In the genomic region with DNA sequence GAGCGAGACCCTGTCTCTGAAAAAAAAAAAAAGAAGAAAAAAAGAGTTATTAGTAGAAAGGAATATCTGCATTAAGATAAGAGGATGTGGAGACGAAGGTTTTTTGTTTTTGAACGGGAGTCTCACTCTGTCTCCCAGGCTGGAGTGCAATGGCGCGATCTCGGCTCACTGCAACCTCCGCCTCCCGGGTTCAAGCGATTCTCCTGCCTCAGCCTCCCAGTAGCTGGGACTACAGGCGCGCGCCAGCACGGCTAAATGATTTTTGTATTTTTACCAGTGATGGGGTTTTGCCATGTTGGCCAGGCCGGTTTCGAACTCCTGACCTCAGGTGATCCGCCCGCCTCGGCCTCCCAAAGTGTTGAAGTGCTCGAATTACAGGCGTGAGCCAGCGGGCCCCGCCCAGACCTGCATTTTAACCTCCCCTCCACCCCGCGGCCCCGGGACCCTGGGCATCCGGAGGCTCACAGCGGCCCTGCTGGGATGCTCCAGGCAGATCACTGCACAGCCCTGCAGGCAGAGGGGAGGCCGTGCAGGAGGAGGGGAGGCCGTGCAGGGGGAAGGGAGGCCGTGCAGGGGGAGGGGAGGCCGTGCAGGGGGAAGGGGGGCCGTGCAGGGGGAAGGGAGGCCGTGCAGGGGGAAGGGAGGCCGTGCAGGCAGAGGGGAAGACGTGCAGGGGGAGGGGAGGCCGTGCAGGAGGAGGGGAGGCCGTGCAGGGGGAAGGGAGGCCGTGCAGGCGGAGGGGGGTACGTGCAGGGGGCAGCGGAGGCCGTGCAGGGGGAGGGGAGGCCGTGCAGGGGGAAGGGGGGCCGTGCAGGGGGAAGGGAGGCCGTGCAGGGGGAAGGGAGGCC, we compare ENCODE assay signal across 8 cellular contexts. TPM values are rescaled to one million over a fixed set of nuclear protein-coding genes. Genes with fewer than 3 reads are reported as not detected.
DNase-seq lines count a peak whose midpoint lies in the region; ATAC-seq, FAIRE-seq and TF ChIP-seq lines count a peak whose summit lies in the region.
"Not testable (repeated sequence)": the region's sequence is repeated elsewhere in the genome, so short reads cannot be mapped to it uniquely, and the experiment has no call there.

No MANE protein-coding gene starts in this region.

- H3K4me2 ChIP-seq in A549, result peak overlapping the region; percentile 80
- not testable (repeated sequence) for H3K4me2 ChIP-seq in H9 (ENCODE audit: insufficient read depth, insufficient read length, low read length)
- peak overlapping the region; percentile 62 for H3K4me2 ChIP-seq in OCI-LY3 (ENCODE audit: low read length)

- DNase-seq in A549 (ENCODE audit: low read depth in 1 of 2, low spot score in 1 of 2) (peak; percentile 54 to 90), H9 (peak; percentile 78), Right ventricle myocardium superior (peak; percentile 31)
- peak; percentile 15 for DNase-seq in activated CD4-positive, alpha-beta T cell treated with anti-CD3 and anti-CD28 coated beads for 48 hours
- not testable (repeated sequence) for DNase-seq in activated naive CD8-positive, alpha-beta T cell treated with anti-CD3 and anti-CD28 coated beads, Interleukin-2, amount 10 ng/mL, durations not matched to agents 7 days and 5 days; mesothelial cell of epicardium (ENCODE audit: low spot score in 2 of 2, unreplicated experiment in 2 of 2); progenitor cell of endocrine pancreas (ENCODE audit: low spot score, unreplicated experiment)

- peak in 1 of 2 experiments; percentile 16; a peak in 1 of 5 replicates for TF ChIP-seq RAD21 in A549 (conservative IDR thresholded peaks at IDR 0.05 in 1 of 2, IDR thresholded peaks at IDR 0.05 in 1 of 2)

- H3K9ac ChIP-seq in H9 (ENCODE audit: extremely low read depth, insufficient read length, low read length), result not testable (repeated sequence)
- peak overlapping the region; percentile 48; the same call in 1 of the 2 replicates for H3K9ac ChIP-seq in OCI-LY3 (ENCODE audit: low read length)

- H4K91ac ChIP-seq in H9 (ENCODE audit: insufficient read length, low read depth, low read length), result not testable (repeated sequence)

- not testable (repeated sequence) for H2BK20ac ChIP-seq in H9 (ENCODE audit: low read depth, low read length, poor library complexity, severe bottlenecking)

- H3K9me3 ChIP-seq in A549; H9 (ENCODE audit: control insufficient read depth, low read depth, low read length); OCI-LY3 (ENCODE audit: insufficient read depth, low read length): not testable (repeated sequence)

- H3K4me1 ChIP-seq in A549 (peaks cover 23% of the 10 kb centered on the region), OCI-LY3 (ENCODE audit: low read length) (peaks cover 28% of the 10 kb centered on the region)
- not testable (repeated sequence) for H3K4me1 ChIP-seq in H9 (ENCODE audit: insufficient read depth, low read length)

- ATAC-seq in A549, result peak; percentile 37 to 45; a peak in 5 of 6 replicates
- ATAC-seq in activated naive CD8-positive, alpha-beta T cell treated with anti-CD3 and anti-CD28 coated beads, Interleukin-2, amount 10 ng/mL, durations not matched to agents 7 days and 5 days (ENCODE audit: low read depth); Right ventricle myocardium superior (ENCODE audit: poor library complexity): not testable (repeated sequence)

- peak overlapping the region in 2 of 3 experiments; percentile 60 to 91; a peak in 3 of 7 replicates for H3K27ac Mint-ChIP-seq in H9
- H3K27ac Mint-ChIP-seq in activated naive CD8-positive, alpha-beta T cell treated with anti-CD3 and anti-CD28 coated beads, Interleukin-2, amount 10 ng/mL, durations not matched to agents 7 days and 5 days, result peak overlapping the region; percentile 81
- not testable (repeated sequence) for H3K27ac Mint-ChIP-seq in mesothelial cell of epicardium
- peak overlapping the region; percentile 74 for H3K27ac Mint-ChIP-seq in progenitor cell of endocrine pancreas

- not testable (repeated sequence) for H4K20me1 ChIP-seq in H9 (ENCODE audit: control insufficient read depth, insufficient read depth, insufficient read length); OCI-LY3 (ENCODE audit: insufficient read depth, low read length)

- H3K56ac ChIP-seq in H9 (ENCODE audit: insufficient read length, low read depth, low read length), result not testable (repeated sequence)

- 23% methylated on average over 22 of the region's 45 CpGs for WGBS in A549 (ENCODE audit: missing lambda C conversion rate)
- 100% methylated on average over 1 of the region's 45 CpGs for WGBS in H9 (ENCODE audit: extremely low coverage, insufficient read length, low lambda C conversion rate)

- H4K8ac ChIP-seq in H9 (replicated peaks; ENCODE audit: insufficient read length, low read depth, low read length), result not testable (repeated sequence)

- not testable (repeated sequence) for TF ChIP-seq POLR2A in A549 (IDR thresholded peaks at IDR 0.05; ENCODE audit: low read length)

- H3K4me3 ChIP-seq in A549, result peak overlapping the region; percentile 47
- H3K4me3 ChIP-seq in OCI-LY3 (ENCODE audit: low read length), result peak overlapping the region; percentile 75

- not testable (repeated sequence) for TF ChIP-seq EP300 in A549 (IDR thresholded peaks at IDR 0.05)

- H3K79me2 ChIP-seq in H9 (ENCODE audit: insufficient read depth, low read length), result not testable (repeated sequence)
- peaks cover 28% of the 10 kb centered on the region for H3K79me2 ChIP-seq in OCI-LY3 (ENCODE audit: low read length)

- not testable (repeated sequence) for H2BK12ac ChIP-seq in H9 (ENCODE audit: insufficient read length, low read depth, low read length)

- H3K4ac ChIP-seq in H9 (ENCODE audit: low read depth, low read length), result not testable (repeated sequence)

- not testable (repeated sequence) for H3K14ac ChIP-seq in H9 (ENCODE audit: insufficient read depth, low read length)

- POLR2A ChIA-PET in A549 (lab: Yijun Ruan, JAX); activated naive CD8-positive, alpha-beta T cell treated with anti-CD3 and anti-CD28 coated beads, Interleukin-2, amount 10 ng/mL, durations not matched to agents 7 days and 5 days (lab: Charles Lee): not testable (repeated sequence)

- H3K18ac ChIP-seq in H9 (ENCODE audit: insufficient read length, low read depth, low read length), result not testable (repeated sequence)

- not testable (repeated sequence) for H3K27me3 Mint-ChIP-seq in H9 (ENCODE audit: low read depth); activated naive CD8-positive, alpha-beta T cell treated with anti-CD3 and anti-CD28 coated beads, Interleukin-2, amount 10 ng/mL, durations not matched to agents 7 days and 5 days; progenitor cell of endocrine pancreas
- H3K27me3 Mint-ChIP-seq in mesothelial cell of epicardium (ENCODE audit: low read depth), result peaks cover 23% of the 10 kb centered on the region

- H2BK5ac ChIP-seq in H9 (ENCODE audit: insufficient read length, low read length), result not testable (repeated sequence)

- H2BK120ac ChIP-seq in H9 (ENCODE audit: low read depth, low read length, poor library complexity, severe bottlenecking), result not testable (repeated sequence)

- H3K79me1 ChIP-seq in H9 (ENCODE audit: insufficient read depth, low read depth, low read length, poor library complexity, severe bottlenecking), result not testable (repeated sequence)

- H2BK15ac ChIP-seq in H9 (ENCODE audit: low read depth, low read length), result not testable (repeated sequence)

- H2AFZ ChIP-seq in H9 (ENCODE audit: low read length); OCI-LY3 (ENCODE audit: low read depth, low read length): not testable (repeated sequence)

- peaks cover 17% of the 10 kb centered on the region for H3K23me2 ChIP-seq in H9 (ENCODE audit: insufficient read length, low read depth, low read length, poor library complexity, severe bottlenecking)

- H3K4me1 Mint-ChIP-seq in H9, result peaks cover 18 to 32% of the 10 kb centered on the region in 2 experiments
- peaks cover 20% of the 10 kb centered on the region for H3K4me1 Mint-ChIP-seq in activated naive CD8-positive, alpha-beta T cell treated with anti-CD3 and anti-CD28 coated beads, Interleukin-2, amount 10 ng/mL, durations not matched to agents 7 days and 5 days
- peaks cover 26% of the 10 kb centered on the region for H3K4me1 Mint-ChIP-seq in mesothelial cell of epicardium
- H3K4me1 Mint-ChIP-seq in progenitor cell of endocrine pancreas (ENCODE audit: low read depth), result peaks cover 15% of the 10 kb centered on the region

- H3K4me3 Mint-ChIP-seq in H9 (peak overlapping the region; percentile 22 to 62), mesothelial cell of epicardium (peak overlapping the region; percentile 50), progenitor cell of endocrine pancreas (ENCODE audit: low read depth) (peak overlapping the region; percentile 44)
- peak overlapping the region; percentile 82 for H3K4me3 Mint-ChIP-seq in activated naive CD8-positive, alpha-beta T cell treated with anti-CD3 and anti-CD28 coated beads, Interleukin-2, amount 10 ng/mL, durations not matched to agents 7 days and 5 days

- not testable (repeated sequence) for H2AK5ac ChIP-seq in H9 (ENCODE audit: insufficient read length, low read length)

- not testable (repeated sequence) for H3K23ac ChIP-seq in H9 (ENCODE audit: insufficient read length, low read depth, low read length)

- TF ChIP-seq CTCF in A549 (IDR thresholded peaks at IDR 0.05); H9 (conservative IDR thresholded peaks at IDR 0.05); OCI-LY3 (IDR thresholded peaks at IDR 0.05; ENCODE audit: low read depth, low read length); mesothelial cell of epicardium (IDR thresholded peaks at IDR 0.05; ENCODE audit: unreplicated experiment); progenitor cell of endocrine pancreas (IDR thresholded peaks at IDR 0.05; ENCODE audit: unreplicated experiment): not testable (repeated sequence)

- FAIRE-seq in A549 (lab: Jason Lieb, UNC), result not testable (repeated sequence)

- H3K9me3 Mint-ChIP-seq in H9; activated naive CD8-positive, alpha-beta T cell treated with anti-CD3 and anti-CD28 coated beads, Interleukin-2, amount 10 ng/mL, durations not matched to agents 7 days and 5 days; mesothelial cell of epicardium; progenitor cell of endocrine pancreas (ENCODE audit: low read depth): not testable (repeated sequence)

- H3K27ac ChIP-seq in A549, result peak overlapping the region; percentile 86 to 88
- not testable (repeated sequence) for H3K27ac ChIP-seq in H9 (ENCODE audit: insufficient read length, low read depth, low read length)
- H3K27ac ChIP-seq in OCI-LY3 (ENCODE audit: low read length), result peak overlapping the region; percentile 66

- H3K27me3 ChIP-seq in H9 (ENCODE audit: insufficient read depth, low read length); OCI-LY3 (ENCODE audit: low read depth, low read length): not testable (repeated sequence)

- CTCF ChIA-PET in A549 (lab: Yijun Ruan, JAX), result not testable (repeated sequence)

- not testable (repeated sequence) for H3T11ph ChIP-seq in H9 (ENCODE audit: low read length)

- intact Hi-C loops in Right ventricle myocardium superior (cut with DNase I), result not testable (repeated sequence)

- peaks cover 24 to 31% (median 28%) of the 10 kb centered on the region in 3 experiments for H3K36me3 Mint-ChIP-seq in H9 (ENCODE audit: insufficient read depth in 1 of 3, low read depth in 3 of 3)
- peaks cover 14% of the 10 kb centered on the region for H3K36me3 Mint-ChIP-seq in activated naive CD8-positive, alpha-beta T cell treated with anti-CD3 and anti-CD28 coated beads, Interleukin-2, amount 10 ng/mL, durations not matched to agents 7 days and 5 days
- not testable (repeated sequence) for H3K36me3 Mint-ChIP-seq in mesothelial cell of epicardium; progenitor cell of endocrine pancreas (ENCODE audit: insufficient read depth)

- not testable (repeated sequence) for H4K5ac ChIP-seq in H9 (ENCODE audit: insufficient read length, low read depth, low read length)

- H3K36me3 ChIP-seq in OCI-LY3 (replicated peaks; ENCODE audit: low read depth, low read length), result peaks cover 10% of the 10 kb centered on the region

RNA-seq across cellular contexts. Expression of a gene that starts 1.2 kb away (rescaled TPM):
- 67.9 and 87.0 TPM in 2 replicates for polyA plus RNA-seq in A549 (2011; rRNA removed)
- 80.7 and 97.7 TPM in 2 replicates for polyA plus RNA-seq in A549 (2012; cell fraction: cytosol; rRNA removed)
- 200 and 211 TPM in 2 replicates for polyA plus RNA-seq in A549 (2012; cell fraction: nucleus; rRNA removed)
- 60.7 to 70.3 TPM (median 64.6 TPM) in 3 replicates for polyA plus RNA-seq in A549 (2017; fragmentation: RNase III; extraction: RNeasy Plus Mini Kit Qiagen cat#74134 plus additional on column Dnase treatment)
- 101 and 220 TPM in 2 replicates for polyA minus RNA-seq in A549 (2011; rRNA and poly(A)+ RNA removed)
- 96.5 and 96.9 TPM in 2 replicates for total RNA-seq in H9 (2021)
- 10 to 100 TPM; 57.3 to 61.2 TPM for total RNA-seq in activated naive CD8-positive, alpha-beta T cell treated with anti-CD3 and anti-CD28 coated beads, Interleukin-2, amount 10 ng/mL, durations not matched to agents 7 days and 5 days
- 5.1 TPM for total RNA-seq in Right ventricle myocardium superior
- 34.6 to 37.4 TPM (median 35.0 TPM) in 3 replicates for total RNA-seq in mesothelial cell of epicardium
- 52.3 and 55.6 TPM in 2 replicates for total RNA-seq in progenitor cell of endocrine pancreas

RNA-seq across cellular contexts. Expression of a gene that starts 38.6 kb away (rescaled TPM):
- polyA plus RNA-seq in A549 (2011; rRNA removed) (22.9 and 26.0 TPM in 2 replicates), A549 (2017; fragmentation: RNase III; extraction: RNeasy Plus Mini Kit Qiagen cat#74134 plus additional on column Dnase treatment) (36.1 to 41.2 TPM (median 39.4 TPM) in 3 replicates)
- 64.3 and 74.2 TPM in 2 replicates for polyA plus RNA-seq in A549 (2012; cell fraction: cytosol; rRNA removed)
- 78.8 and 93.8 TPM in 2 replicates for polyA plus RNA-seq in A549 (2012; cell fraction: nucleus; rRNA removed)
- polyA minus RNA-seq in A549 (2011; rRNA and poly(A)+ RNA removed), result 10.2 and 14.8 TPM in 2 replicates
- total RNA-seq in H9 (2021) (64.0 and 64.5 TPM in 2 replicates), Right ventricle myocardium superior (50.8 TPM), mesothelial cell of epicardium (65.6 to 67.1 TPM (median 66.7 TPM) in 3 replicates), progenitor cell of endocrine pancreas (71.1 and 72.7 TPM in 2 replicates)
- total RNA-seq in activated naive CD8-positive, alpha-beta T cell treated with anti-CD3 and anti-CD28 coated beads, Interleukin-2, amount 10 ng/mL, durations not matched to agents 7 days and 5 days, result 10 to 100 TPM; 63.1 to 64.5 TPM
